In genomic region chr7:115146148-115146547, GRCh38 we compare ENCODE assay signal across 1 cellular context.
TF ChIP-seq lines count a peak whose summit lies in the region.

No MANE protein-coding gene starts in this region.

TF ChIP-seq in SK-N-SH, 30 proteins besides CTCF, POLR2A, EP300 and RAD21 (continued from another document):
- TF ChIP-seq GATA2 (CRISPR knock-in tag; IDR thresholded peaks at IDR 0.05) (no peak), JUND (IDR thresholded peaks at IDR 0.05) (no peak), EZH2phosphoT487 (IDR thresholded peaks at IDR 0.05; ENCODE audit: borderline replicate concordance, low read depth) (no peak), RCOR1 (IDR thresholded peaks at IDR 0.05; ENCODE audit: low read length) (no peak), RXRA (IDR thresholded peaks at IDR 0.05; ENCODE audit: borderline replicate concordance, low read depth) (no peak), ZBTB33 (IDR thresholded peaks at IDR 0.05; ENCODE audit: borderline replicate concordance, low read depth) (no peak), MEF2A (IDR thresholded peaks at IDR 0.05; ENCODE audit: borderline replicate concordance, low read depth) (no peak), TCF12 (IDR thresholded peaks at IDR 0.05) (no peak), YY1 (IDR thresholded peaks at IDR 0.05; ENCODE audit: low read depth) (no peak), SMC3 (IDR thresholded peaks at IDR 0.05; ENCODE audit: low read depth, low read length) (no peak), NRF1 (IDR thresholded peaks at IDR 0.05; ENCODE audit: low read depth, low read length) (no peak), CHD2 (IDR thresholded peaks at IDR 0.05; ENCODE audit: low read length, partially characterized antibody) (no peak)
- TF ChIP-seq, protein P1, sequence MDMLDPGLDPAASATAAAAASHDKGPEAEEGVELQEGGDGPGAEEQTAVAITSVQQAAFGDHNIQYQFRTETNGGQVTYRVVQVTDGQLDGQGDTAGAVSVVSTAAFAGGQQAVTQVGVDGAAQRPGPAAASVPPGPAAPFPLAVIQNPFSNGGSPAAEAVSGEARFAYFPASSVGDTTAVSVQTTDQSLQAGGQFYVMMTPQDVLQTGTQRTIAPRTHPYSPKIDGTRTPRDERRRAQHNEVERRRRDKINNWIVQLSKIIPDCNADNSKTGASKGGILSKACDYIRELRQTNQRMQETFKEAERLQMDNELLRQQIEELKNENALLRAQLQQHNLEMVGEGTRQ (IDR thresholded peaks at IDR 0.05; ENCODE audit: borderline replicate concordance, low read depth, low read length): no peak
